8 cellular contexts compared by ENCODE assay signal in the genomic region with DNA sequence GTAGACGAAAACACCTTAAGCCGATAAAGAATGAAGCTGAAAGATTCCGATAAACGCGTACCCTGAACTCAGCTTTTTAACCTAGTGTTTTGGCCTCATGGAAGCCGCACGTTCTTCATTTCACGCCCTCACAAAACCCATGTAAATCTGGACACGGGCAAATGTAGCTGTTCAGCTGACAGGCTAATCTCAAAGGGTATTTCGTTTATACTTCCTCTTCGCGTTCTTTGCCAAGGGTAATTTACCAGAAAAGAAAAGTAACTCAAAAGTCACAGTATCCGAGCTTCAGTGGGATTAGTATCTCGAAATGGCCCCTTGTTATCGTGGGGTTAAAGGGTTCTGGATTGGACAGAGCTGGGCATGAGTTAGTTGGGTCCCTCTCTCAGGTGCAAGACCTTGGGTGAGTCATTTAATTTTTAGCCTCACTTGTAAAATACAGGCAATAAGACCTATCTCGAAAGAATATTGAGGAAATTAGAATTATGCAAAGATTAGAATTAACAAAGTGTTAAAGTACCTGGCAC. TPM values are rescaled to one million over a fixed set of nuclear protein-coding genes. Genes with fewer than 3 reads are reported as not detected.
DNase-seq lines count a peak whose midpoint lies in the region; ATAC-seq and TF ChIP-seq lines count a peak whose summit lies in the region.

No MANE protein-coding gene starts in this region.

- H3K4me3 ChIP-seq in SJSA1 = peak overlapping the region; percentile 74
- H3K4me3 ChIP-seq in fibroblast of the aortic adventitia (ENCODE audit: low read depth, low read length) = peak overlapping the region; percentile 96
- H3K4me3 ChIP-seq in skeletal muscle satellite cell (ENCODE audit: low read length) = peak overlapping the region; percentile 100

- peak; percentile 2 for ATAC-seq in GM21717 (IDR thresholded peaks at IDR 0.05; ENCODE audit: unreplicated experiment)

- peak overlapping the region; percentile 100 for H3K9ac ChIP-seq in skeletal muscle satellite cell (ENCODE audit: low read depth, low read length)

- H3K9me3 ChIP-seq in SJSA1 (replicated peaks) (no peaks in the 10 kb centered on the region), skeletal muscle satellite cell (replicated peaks; ENCODE audit: low read length) (no peaks in the 10 kb centered on the region)

- H3K4me1 ChIP-seq in SJSA1 (replicated peaks) = peaks cover 25% of the 10 kb centered on the region
- peaks cover 26% of the 10 kb centered on the region for H3K4me1 ChIP-seq in skeletal muscle satellite cell (ENCODE audit: control insufficient read depth, insufficient read depth, low read length)

- H3K27me3 ChIP-seq in SJSA1 (replicated peaks) (no peaks in the 10 kb centered on the region), skeletal muscle satellite cell (ENCODE audit: control insufficient read depth, insufficient read depth, low read length) (no peaks in the 10 kb centered on the region)

- peak overlapping the region; percentile 93 for H3K4me2 ChIP-seq in skeletal muscle satellite cell (ENCODE audit: low read length)

- no peak; the same call in 1 of the 2 replicates for TF ChIP-seq CTCF in C4-2B (conservative IDR thresholded peaks at IDR 0.05)
- no peak for TF ChIP-seq CTCF in fibroblast of the aortic adventitia (IDR thresholded peaks at IDR 0.05; ENCODE audit: insufficient read depth, low read length)

- H3K36me3 ChIP-seq in SJSA1 = peaks cover 37% of the 10 kb centered on the region
- H3K36me3 ChIP-seq in skeletal muscle satellite cell (ENCODE audit: insufficient read depth, low read length) = peaks cover 14% of the 10 kb centered on the region

- H3K27ac ChIP-seq in C4-2B (peak overlapping the region; percentile 100), SJSA1 (peak overlapping the region; percentile 100)

- no peak for DNase-seq in SJSA1 (ENCODE audit: low read depth in 1 of 2, low spot score in 2 of 2)
- no peak for DNase-seq in fibroblast of the aortic adventitia (ENCODE audit: low read depth)
- DNase-seq in NCI-H1694 (lab: John Stamatoyannopoulos, UW) = no peak
- no peak for DNase-seq in hepatic stellate cell (ENCODE audit: low spot score)
- no peak for DNase-seq in NCI-H1694 treated with DMSO at 0.1 percent for 48 hours (lab: John Stamatoyannopoulos, UW)

RNA-seq across cellular contexts. Expression of gene CALM2, which starts 0.8 kb away (rescaled TPM):
- 1,813 and 2,193 TPM in 2 replicates for total RNA-seq in SJSA1 (2014; rRNA removed; shearing (Covaris generic))
- 511 and 806 TPM in 2 replicates for total RNA-seq in fibroblast of the aortic adventitia (ENCODE audit: low replicate concordance)
- 520 and 573 TPM in 2 replicates for total RNA-seq in skeletal muscle satellite cell (2012; rRNA removed)

RNA-seq across cellular contexts. Expression of gene STPG4, which starts 22.0 kb away (rescaled TPM):
- total RNA-seq in SJSA1 (2014; rRNA removed; shearing (Covaris generic)) = not detected in 2 replicates
- total RNA-seq in fibroblast of the aortic adventitia (ENCODE audit: low replicate concordance) = 0.09 TPM in 1 of 2 replicates, not detected in the other
- 0.25 TPM in 1 of 2 replicates, not detected in the other for total RNA-seq in skeletal muscle satellite cell (2012; rRNA removed)
